2 cellular contexts compared by ENCODE assay signal in genomic region chr10:103709341-103709920, GRCh38.
TF ChIP-seq lines count a peak whose summit lies in the region.

No MANE protein-coding gene starts in this region.

TF ChIP-seq in IMR-90, 13 proteins besides CTCF, POLR2A, EP300 and RAD21 (continued from another document):
- TF ChIP-seq ELK1 (IDR thresholded peaks at IDR 0.05; ENCODE audit: borderline replicate concordance, low read depth, low read length) (no peak), USF2 (IDR thresholded peaks at IDR 0.05; ENCODE audit: low read depth, low read length) (peak; percentile 41; the same call in 1 of the 2 replicates), FOS (IDR thresholded peaks at IDR 0.05; ENCODE audit: low read depth, low read length) (0 out of 2 replicates have a peak, but pooled peaks have one; percentile 6), MAFK (IDR thresholded peaks at IDR 0.05; ENCODE audit: low read depth, low read length) (no peak), MAZ (IDR thresholded peaks at IDR 0.05; ENCODE audit: borderline replicate concordance, low read depth, low read length) (no peak), MXI1 (IDR thresholded peaks at IDR 0.05; ENCODE audit: borderline replicate concordance, low read depth, low read length) (no peak)

TF ChIP-seq in K562, 482 proteins besides CTCF, POLR2A, EP300 and RAD21:
- TF ChIP-seq TFE3 (CRISPR knock-in tag; IDR thresholded peaks at IDR 0.05) (peak; percentile 65), MCM2 (IDR thresholded peaks at IDR 0.05; ENCODE audit: low read depth) (no peak), ZNF699 (CRISPR knock-in tag; IDR thresholded peaks at IDR 0.05; ENCODE audit: insufficient replicate concordance) (no peak)
